Comparison of ENCODE assay signal across 23 cellular contexts in the genomic region with DNA sequence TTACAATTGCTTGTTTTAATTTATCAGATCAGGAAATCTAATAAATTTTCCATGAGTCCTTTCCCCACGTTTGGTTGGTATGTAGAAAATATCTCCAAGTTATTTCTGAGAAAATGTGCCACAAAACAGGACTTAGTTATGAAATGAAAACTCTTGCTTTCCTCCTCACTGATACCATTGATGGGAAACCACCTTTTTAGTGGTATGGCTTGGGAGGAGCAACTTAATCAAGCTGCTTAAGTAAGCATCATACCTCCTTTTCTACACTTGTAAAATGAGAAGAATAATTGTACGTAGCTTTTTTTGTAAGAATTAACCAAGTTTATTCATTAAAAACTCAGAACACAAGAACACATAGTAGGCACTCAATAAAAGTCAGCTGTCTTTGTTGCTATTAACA. TPM values are rescaled to one million over a fixed set of nuclear protein-coding genes. Genes with fewer than 3 reads are reported as not detected.
"Had no signal": no experiment of that assay in that cellular context is flagged by ENCODE, and none has a peak within 500 bp of the region (broad histone marks: within the 10 kb centered on the region; RNA-seq: fewer than 3 reads in every experiment).

No MANE protein-coding gene starts in this region.

- H3K79me2 ChIP-seq: parathyroid adenoma had no signal

- H3K4me3 ChIP-seq: dorsolateral prefrontal cortex, heart left ventricle, lung, psoas muscle, right lobe of liver, tibial artery, upper lobe of left lung, uterus had no signal

- H3K9ac ChIP-seq: parathyroid adenoma had no signal

- H3K9me3 ChIP-seq: heart left ventricle, psoas muscle, right lobe of liver, tibial artery, upper lobe of left lung, uterus had no signal

- H2AFZ ChIP-seq: parathyroid adenoma had no signal

- ATAC-seq: heart left ventricle; left colon; left ventricle myocardium superior; psoas muscle; right lobe of liver; stimulated activated effector memory CD8-positive, alpha-beta T cell treated with anti-CD3 and anti-CD28 coated beads, Interleukin-12 subunit alpha, Interleukin-12 subunit beta, amount 100 ng/mL, for 72 hours had no signal

- H3K36me3 ChIP-seq: heart left ventricle, right lobe of liver, tibial artery, upper lobe of left lung, uterus had no signal

- H3K27me3 ChIP-seq: heart left ventricle, right lobe of liver, tibial artery, upper lobe of left lung, uterus had no signal

- DNase-seq: dorsolateral prefrontal cortex; effector CD8-positive, alpha-beta T cell; heart left ventricle; hippocampal formation; left colon; left ventricle myocardium superior; mesenchymal stem cell; midbrain; nephron progenitor cell; psoas muscle; retina; right lobe of liver; stimulated activated CD4-positive, alpha-beta T cell treated with anti-CD3 and anti-CD28 coated beads, Interleukin-4, amount 100 ng/mL, for 1 hour; stimulated activated CD8-positive, alpha-beta memory T cell treated with anti-CD3 and anti-CD28 coated beads, Interleukin-4, amount 100 ng/mL, for 48 hours; tibial artery; upper lobe of left lung; uterus had no signal

- H3K27ac ChIP-seq: dorsolateral prefrontal cortex, heart left ventricle, parathyroid adenoma, psoas muscle, right lobe of liver, tibial artery, upper lobe of left lung, uterus had no signal

- H3K4me1 ChIP-seq: heart left ventricle, parathyroid adenoma, psoas muscle, right lobe of liver, tibial artery, upper lobe of left lung, uterus had no signal

RNA-seq across cellular contexts. Expression of a gene that starts 19.9 kb away (rescaled TPM):
- total RNA-seq: glomerular endothelial cell, heart left ventricle, kidney epithelial cell, left ventricle myocardium superior, lung, omental fat pad, psoas muscle, right lobe of liver, uterus had no signal
- polyA plus RNA-seq: heart left ventricle, lung, psoas muscle had no signal
